ENCODE assay signal across 23 cellular contexts in the genomic region with DNA sequence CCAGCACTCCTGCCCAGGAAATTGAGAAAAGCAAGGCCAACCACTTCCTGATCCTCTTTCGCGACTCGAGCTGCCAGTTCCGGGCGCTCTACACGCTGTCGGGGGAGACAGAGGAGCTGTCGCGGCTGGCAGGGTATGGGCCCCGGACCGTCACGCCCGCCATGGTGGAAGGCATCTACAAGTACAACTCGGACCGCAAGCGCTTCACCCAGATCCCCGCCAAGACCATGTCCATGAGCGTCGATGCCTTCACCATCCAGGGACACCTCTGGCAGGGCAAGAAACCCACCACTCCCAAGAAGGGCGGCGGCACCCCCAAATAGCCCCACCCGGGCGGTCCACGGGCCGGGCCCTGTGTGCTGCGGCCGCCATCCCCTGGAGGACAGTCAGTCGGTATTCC. TPM values are rescaled to one million over a fixed set of nuclear protein-coding genes. Genes with fewer than 3 reads are reported as not detected.
DNase-seq lines count a peak whose midpoint lies in the region; ATAC-seq and TF ChIP-seq lines count a peak whose summit lies in the region.
"Had no signal": no experiment of that assay in that cellular context is flagged by ENCODE, and none has a peak within 500 bp of the region (broad histone marks: within the 10 kb centered on the region; RNA-seq: fewer than 3 reads in every experiment).

No MANE protein-coding gene starts in this region.

- H2AFZ ChIP-seq in IMR-90 (replicated peaks; ENCODE audit: low read length, poor library complexity), result no peak overlapping the region
- H2AFZ ChIP-seq: hepatocyte had no signal

- H2BK5ac ChIP-seq in IMR-90 (ENCODE audit: low read depth, low read length, poor library complexity, severe bottlenecking), result no peak overlapping the region

- H3K4me3 ChIP-seq in IMR-90 (ENCODE audit: insufficient read depth, low read depth, low read length) (no peak overlapping the region), lower lobe of right lung (no peak overlapping the region), testis (no peak overlapping the region)
- H3K4me3 ChIP-seq: adrenal gland; BLaER1 treated with 17β-estradiol and CSF1 and Interleukin-3, amounts not matched to agents 10 nM and 100 nM; gastroesophageal sphincter; hepatocyte had no signal

- peak overlapping the region; percentile 50 for H3K27ac Mint-ChIP-seq in central memory CD8-positive, alpha-beta T cell (ENCODE audit: low read depth)
- H3K27ac Mint-ChIP-seq: activated CD4-positive, alpha-beta memory T cell treated with anti-CD3 and anti-CD28 coated beads for 36 hours had no signal

- intact Hi-C loops in IMR-90 (cut with micrococcal nuclease), result no loop called here
- intact Hi-C loops in lower lobe of right lung (cut with DNase I), result no loop called here
- intact Hi-C loops in testis (cut with DNase I; ENCODE audit: low total_unique reads), result no loop called here

- peaks cover 8% of the 10 kb centered on the region for H3K4me1 Mint-ChIP-seq in central memory CD8-positive, alpha-beta T cell
- H3K4me1 Mint-ChIP-seq: activated naive CD4-positive, alpha-beta T cell treated with anti-CD3 and anti-CD28 coated beads, Interleukin-2, amount 10 ng/mL, durations not matched to agents 7 days and 5 days; H9; neural crest cell had no signal

- H3K36me3 Mint-ChIP-seq in central memory CD8-positive, alpha-beta T cell (ENCODE audit: insufficient read depth), result peaks cover 22% of the 10 kb centered on the region

- H3K9me1 ChIP-seq in IMR-90 (ENCODE audit: insufficient read depth, low read length), result no peaks in the 10 kb centered on the region

- no peak overlapping the region for H2BK20ac ChIP-seq in IMR-90 (ENCODE audit: low read depth, low read length)

- WGBS in IMR-90 (ENCODE audit: extremely low coverage in 2 of 2, insufficient read length in 1 of 2), 2 experiments, result 92% methylated on average over 17 of the region's 28 CpGs; no CpG with 5 or more reads in 1 of the 2 experiments
- 78 to 87% methylated on average over 21 to 28 of the region's 28 CpGs for WGBS in testis, 2 donors

- no peak for TF ChIP-seq RAD21 in IMR-90 (IDR thresholded peaks at IDR 0.05; ENCODE audit: low read length)

- H3K36me3 ChIP-seq in IMR-90 (ENCODE audit: control insufficient read depth, insufficient read depth, low read length) (peaks cover 42% of the 10 kb centered on the region), lower lobe of right lung (peaks cover 55% of the 10 kb centered on the region), testis (ENCODE audit: low read depth, missing control alignments) (no peaks in the 10 kb centered on the region)

- H2AK9ac ChIP-seq in IMR-90 (replicated peaks; ENCODE audit: low read depth, low read length, poor library complexity), result peak overlapping the region; percentile 16

- no peak for DNase-seq in IMR-90
- no peak for DNase-seq in central memory CD8-positive, alpha-beta T cell (ENCODE audit: low spot score in 2 of 2)
- no peak for DNase-seq in lower lobe of right lung
- no peak for DNase-seq in testis
- no peak for DNase-seq in stimulated activated CD4-positive, alpha-beta T cell treated with anti-CD3 and anti-CD28 coated beads, Interleukin-4, amount 100 ng/mL, for 4 hours
- no peak for DNase-seq in activated CD4-positive, alpha-beta T cell treated with anti-CD3 and anti-CD28 coated beads for 4 hours
- DNase-seq in NCI-H146 (lab: John Stamatoyannopoulos, UW), result no peak
- DNase-seq: activated CD4-positive, alpha-beta memory T cell treated with anti-CD3 and anti-CD28 coated beads for 36 hours; activated CD8-positive, alpha-beta memory T cell treated with anti-CD3 and anti-CD28 coated beads, Interleukin-2, amount 50 U/mL, for 4 hours; activated naive CD4-positive, alpha-beta T cell treated with anti-CD3 and anti-CD28 coated beads, Interleukin-2, amount 10 ng/mL, durations not matched to agents 7 days and 5 days; cerebellar nuclear complex; H9; mesenchymal stem cell; NCI-H1436 treated with DMSO at 0.1 percent for 48 hours; NCI-H446 treated with DMSO at 0.1 percent for 48 hours had no signal

- H4K20me1 ChIP-seq in IMR-90 (ENCODE audit: insufficient read depth, low read length), result no peaks in the 10 kb centered on the region

- CTCF ChIA-PET in IMR-90 (lab: Yijun Ruan, JAX), result no interaction called here

- H3K56ac ChIP-seq in IMR-90 (ENCODE audit: extremely low read depth, insufficient read depth, low read length), result no peak overlapping the region

- in situ Hi-C loops in IMR-90 (cut with MboI; ENCODE audit: low sequenced_read_pairs), result no loop called here

- H3K14ac ChIP-seq in IMR-90 (replicated peaks; ENCODE audit: low read depth, low read length), result no peak overlapping the region

- dilution Hi-C loops in IMR-90 (cut with HindIII; ENCODE audit: low sequenced_read_pairs, unreplicated experiment), result no loop called here

- no peak overlapping the region for H4K8ac ChIP-seq in IMR-90 (ENCODE audit: low read depth in 2 of 2, low read length in 2 of 2)

- H3K4me1 ChIP-seq in IMR-90 (ENCODE audit: control insufficient read depth, insufficient read depth, low read length) (no peaks in the 10 kb centered on the region), lower lobe of right lung (peaks cover 25% of the 10 kb centered on the region), testis (peaks cover 32% of the 10 kb centered on the region)
- H3K4me1 ChIP-seq: gastroesophageal sphincter had no signal

- no peak overlapping the region for H3K4ac ChIP-seq in IMR-90 (ENCODE audit: low read depth, low read length)

- no peak overlapping the region for H3K4me3 Mint-ChIP-seq in central memory CD8-positive, alpha-beta T cell
- H3K4me3 Mint-ChIP-seq: activated CD4-positive, alpha-beta memory T cell treated with anti-CD3 and anti-CD28 coated beads for 36 hours; activated naive CD4-positive, alpha-beta T cell treated with anti-CD3 and anti-CD28 coated beads, Interleukin-2, amount 10 ng/mL, durations not matched to agents 7 days and 5 days; H9; neural crest cell had no signal

- H3K9ac ChIP-seq in IMR-90 (ENCODE audit: low read depth, low read length), result no peak overlapping the region

- no peaks in the 10 kb centered on the region for H3K27me3 ChIP-seq in IMR-90 (ENCODE audit: control insufficient read depth, insufficient read depth, low read length)
- H3K27me3 ChIP-seq in lower lobe of right lung (ENCODE audit: low read depth), result no peaks in the 10 kb centered on the region
- no peaks in the 10 kb centered on the region for H3K27me3 ChIP-seq in testis
- H3K27me3 ChIP-seq: adrenal gland; BLaER1 treated with 17β-estradiol and CSF1 and Interleukin-3, amounts not matched to agents 10 nM and 100 nM; gastroesophageal sphincter; hepatocyte had no signal

- H4K91ac ChIP-seq in IMR-90 (ENCODE audit: insufficient read depth, low read depth, low read length), result no peak overlapping the region

- H3K9me3 ChIP-seq in IMR-90 (ENCODE audit: control insufficient read depth, insufficient read depth, low read length), result no peaks in the 10 kb centered on the region
- H3K9me3 ChIP-seq in lower lobe of right lung, result no peaks in the 10 kb centered on the region
- H3K9me3 ChIP-seq in testis, result no peaks in the 10 kb centered on the region
- H3K9me3 ChIP-seq: adrenal gland; BLaER1 treated with 17β-estradiol and CSF1 and Interleukin-3, amounts not matched to agents 10 nM and 100 nM; gastroesophageal sphincter had no signal

- no peaks in the 10 kb centered on the region for H3K27me3 Mint-ChIP-seq in central memory CD8-positive, alpha-beta T cell
- H3K27me3 Mint-ChIP-seq: activated CD4-positive, alpha-beta memory T cell treated with anti-CD3 and anti-CD28 coated beads for 36 hours; activated naive CD4-positive, alpha-beta T cell treated with anti-CD3 and anti-CD28 coated beads, Interleukin-2, amount 10 ng/mL, durations not matched to agents 7 days and 5 days had no signal

- no peak overlapping the region for H4K5ac ChIP-seq in IMR-90 (ENCODE audit: low read depth, low read length)

- no peak overlapping the region for H3K23ac ChIP-seq in IMR-90 (ENCODE audit: low read depth, low read length)

- POLR2A ChIA-PET in IMR-90 (lab: Charles Lee; ENCODE audit: unreplicated experiment), result no interaction called here

- H3K18ac ChIP-seq in IMR-90 (ENCODE audit: low read depth, low read length), result no peak overlapping the region

- TF ChIP-seq POLR2A in IMR-90 (IDR thresholded peaks at IDR 0.05; ENCODE audit: low read depth, low read length), result no peak
- no peak for TF ChIP-seq POLR2A in testis (IDR thresholded peaks at IDR 0.05)

- no peak overlapping the region for H2BK15ac ChIP-seq in IMR-90 (ENCODE audit: low read depth, low read length)

- no TSS peak for BruUV-seq in IMR-90 (replicated peaks; lab: Mats Ljungman, UMichigan)

- no peaks in the 10 kb centered on the region for H3K9me3 Mint-ChIP-seq in central memory CD8-positive, alpha-beta T cell
- H3K9me3 Mint-ChIP-seq: activated CD4-positive, alpha-beta memory T cell treated with anti-CD3 and anti-CD28 coated beads for 36 hours; activated naive CD4-positive, alpha-beta T cell treated with anti-CD3 and anti-CD28 coated beads, Interleukin-2, amount 10 ng/mL, durations not matched to agents 7 days and 5 days; H9; neural crest cell had no signal

- H2AK5ac ChIP-seq in IMR-90 (ENCODE audit: low read depth, low read length), result no peak overlapping the region

- ATAC-seq in IMR-90 (ENCODE audit: low read depth) (no peak), lower lobe of right lung (no peak), GM21390 (IDR thresholded peaks at IDR 0.05; ENCODE audit: unreplicated experiment) (no peak)
- ATAC-seq in central memory CD8-positive, alpha-beta T cell (replicated peaks; ENCODE audit: extremely low read depth, poor library complexity, severe bottlenecking), result no peak
- ATAC-seq: activated CD4-positive, CD25-positive, alpha-beta regulatory T cell treated with anti-CD3 and anti-CD28 coated beads, Interleukin-2, amount 50 U/mL, for 24 hours; gastroesophageal sphincter had no signal

- H2BK120ac ChIP-seq in IMR-90 (ENCODE audit: low read depth, low read length), result no peak overlapping the region

- TF ChIP-seq CTCF in IMR-90 (conservative IDR thresholded peaks at IDR 0.05; ENCODE audit: low read depth, low read length), result no peak
- TF ChIP-seq CTCF in lower lobe of right lung (IDR thresholded peaks at IDR 0.05), result no peak
- no peak for TF ChIP-seq CTCF in testis (IDR thresholded peaks at IDR 0.05)

- H3K27ac ChIP-seq in IMR-90 (ENCODE audit: insufficient read depth, low read length) (no peak overlapping the region), lower lobe of right lung (peak overlapping the region; percentile 85), testis (peak overlapping the region; percentile 71 to 81)
- H3K27ac ChIP-seq: BLaER1 treated with 17β-estradiol and CSF1 and Interleukin-3, amounts not matched to agents 10 nM and 100 nM; gastroesophageal sphincter had no signal

- no peak overlapping the region for H3K4me2 ChIP-seq in IMR-90 (ENCODE audit: low read depth, low read length)
- H3K4me2 ChIP-seq: BLaER1 treated with 17β-estradiol and CSF1 and Interleukin-3, amounts not matched to agents 10 nM and 100 nM; hepatocyte had no signal

- no peaks in the 10 kb centered on the region for H3K79me1 ChIP-seq in IMR-90 (ENCODE audit: low read depth in 1 of 2, low read length in 2 of 2)

RNA-seq across cellular contexts. Expression of a gene that starts 11.6 kb away (rescaled TPM):
- total RNA-seq in IMR-90 (2012; rRNA removed), result 28.1 and 29.9 TPM in 2 replicates
- polyA plus RNA-seq in IMR-90 (2012; rRNA removed), result 34.4 and 39.4 TPM in 2 replicates
- polyA plus RNA-seq in IMR-90 (2012; cell fraction: cytosol; rRNA removed), result 29.4 and 40.6 TPM in 2 replicates
- 108 and 218 TPM in 2 replicates for polyA plus RNA-seq in IMR-90 (2012; cell fraction: nucleus; rRNA removed; ENCODE audit: low replicate concordance)
- 42.0 TPM for total RNA-seq in lower lobe of right lung
- 100 to 1,000 TPM in 1 of 2 donors, 10 to 100 TPM in 1; 97.2 to 128 TPM for total RNA-seq in testis
- polyA plus RNA-seq in testis (ENCODE audit: insufficient read depth, low read depth, low replicate concordance), result 90.3 TPM

RNA-seq across cellular contexts. Expression of a gene that starts 11.9 kb away (rescaled TPM):
- total RNA-seq in IMR-90 (2012; rRNA removed) (1.4 and 5.3 TPM in 2 replicates), lower lobe of right lung (82.6 TPM), testis (10 to 100 TPM; 25.3 to 26.9 TPM)
- polyA plus RNA-seq in IMR-90 (2012; rRNA removed) (31.4 and 40.0 TPM in 2 replicates), testis (ENCODE audit: insufficient read depth, low read depth, low replicate concordance) (64.0 TPM)
- 7.1 and 15.8 TPM in 2 replicates for polyA plus RNA-seq in IMR-90 (2012; cell fraction: cytosol; rRNA removed)
- 10.0 and 34.3 TPM in 2 replicates for polyA plus RNA-seq in IMR-90 (2012; cell fraction: nucleus; rRNA removed; ENCODE audit: low replicate concordance)

RNA-seq across cellular contexts. Expression of a gene that starts 15.8 kb away (rescaled TPM):
- total RNA-seq in IMR-90 (2012; rRNA removed), result not detected in 2 replicates
- polyA plus RNA-seq in IMR-90 (2012; rRNA removed), result not detected in 2 replicates
- not detected in 2 replicates for polyA plus RNA-seq in IMR-90 (2012; cell fraction: cytosol; rRNA removed)
- polyA plus RNA-seq in IMR-90 (2012; cell fraction: nucleus; rRNA removed; ENCODE audit: low replicate concordance), result 0.23 TPM in 1 of 2 replicates, not detected in the other
- 3.5 TPM for total RNA-seq in lower lobe of right lung
- total RNA-seq in testis, result 100 to 1,000 TPM in 1 of 2 donors, 10 to 100 TPM in 1; 38.2 to 130 TPM
- 164 TPM for polyA plus RNA-seq in testis (ENCODE audit: insufficient read depth, low read depth, low replicate concordance)
- total RNA-seq: endothelial cell of umbilical vein, gastroesophageal sphincter, H9, hepatocyte, neural crest cell had no signal
- polyA plus RNA-seq: endothelial cell of umbilical vein had no signal

RNA-seq across cellular contexts. Expression of a gene that starts 19.2 kb away (rescaled TPM):
- total RNA-seq in IMR-90 (2012; rRNA removed) (3.9 and 8.6 TPM in 2 replicates), lower lobe of right lung (200 TPM), testis (100 to 1,000 TPM; 155 to 156 TPM)
- polyA plus RNA-seq in IMR-90 (2012; rRNA removed) (12.5 and 12.6 TPM in 2 replicates), testis (ENCODE audit: insufficient read depth, low read depth, low replicate concordance) (135 TPM)
- polyA plus RNA-seq in IMR-90 (2012; cell fraction: cytosol; rRNA removed), result 13.3 TPM in 2 replicates
- polyA plus RNA-seq in IMR-90 (2012; cell fraction: nucleus; rRNA removed; ENCODE audit: low replicate concordance), result 63.8 and 80.0 TPM in 2 replicates

RNA-seq across cellular contexts. Expression of a gene that starts 22.1 kb away (rescaled TPM):
- total RNA-seq in IMR-90 (2012; rRNA removed) (not detected in 2 replicates), lower lobe of right lung (25.6 TPM), testis (100 to 1,000 TPM in 1 of 2 donors, 10 to 100 TPM in 1; 64.7 to 104 TPM)
- polyA plus RNA-seq in IMR-90 (2012; rRNA removed) (not detected in 2 replicates), testis (ENCODE audit: insufficient read depth, low read depth, low replicate concordance) (32.4 TPM)
- not detected in 2 replicates for polyA plus RNA-seq in IMR-90 (2012; cell fraction: cytosol; rRNA removed)
- polyA plus RNA-seq in IMR-90 (2012; cell fraction: nucleus; rRNA removed; ENCODE audit: low replicate concordance), result 0.05 and 0.09 TPM in 2 replicates
